ENCODE assay signal across 8 cellular contexts in genomic region chr12:125065021-125065752, GRCh38. TPM values are rescaled to one million over a fixed set of nuclear protein-coding genes. Genes with fewer than 3 reads are reported as not detected.
DNase-seq lines count a peak whose midpoint lies in the region; ATAC-seq and TF ChIP-seq lines count a peak whose summit lies in the region.

Gene AACS (plus strand): TSS chr12:125065435. CDS start chr12:125065585, 150 bp downstream.

- H3K4me3 ChIP-seq in DOHH2 (ENCODE audit: low read length) (peak within 1 kb of the TSS; percentile 84), neural cell (ENCODE audit: low read length) (peak within 1 kb of the TSS; percentile 95), stomach (peak within 1 kb of the TSS; percentile 81 to 94 (median 84))
- H3K4me3 ChIP-seq in Jurkat, Clone E6-1 (ENCODE audit: low read length): peak within 1 kb of the TSS; percentile 59

- intact Hi-C loops in stomach (cut with DNase I; ENCODE audit: low total_unique reads): no loop called here

- peak within 1 kb of the TSS; percentile 75 for H2AFZ ChIP-seq in neural cell (ENCODE audit: low read depth, low read length)

- peak; percentile 94 for ATAC-seq in GM21717 (IDR thresholded peaks at IDR 0.05; ENCODE audit: unreplicated experiment)

- H4K20me1 ChIP-seq in DOHH2 (ENCODE audit: control insufficient read depth, insufficient read depth, low read depth, low read length) (0 out of 2 replicates have a peak, but pooled peaks cover 3% of the 10 kb centered on the region), neural cell (ENCODE audit: insufficient read depth) (no peaks in the 10 kb centered on the region)

- H3K4me2 ChIP-seq in DOHH2 (ENCODE audit: low read length) (peak within 1 kb of the TSS; percentile 97), neural cell (ENCODE audit: low read length) (peak within 1 kb of the TSS; percentile 84)

- H3K4me1 ChIP-seq in DOHH2 (ENCODE audit: control insufficient read depth, low read length) (peaks cover 19% of the 10 kb centered on the region), stomach (peaks cover 6 to 49% (median 40%) of the 10 kb centered on the region in 4 donors)

- H3F3A ChIP-seq in DOHH2 (ENCODE audit: control insufficient read depth, insufficient read depth) (no peaks in the 10 kb centered on the region), neural cell (ENCODE audit: insufficient read depth, low read length, poor library complexity, severe bottlenecking) (no peaks in the 10 kb centered on the region)

- H3K9me3 ChIP-seq in DOHH2 (ENCODE audit: control insufficient read depth, insufficient read depth, low read length) (peaks cover 3% of the 10 kb centered on the region; the same call in 1 of the 2 replicates), neural cell (ENCODE audit: low read length) (peaks cover 5% of the 10 kb centered on the region), stomach (no peaks in the 10 kb centered on the region)

- WGBS in stomach, 5 donors: 0 to 1% (median 0%) methylated on average over 28 to 75 of the region's 75 CpGs

- TF ChIP-seq EP300 in neural cell (conservative IDR thresholded peaks at IDR 0.05; ENCODE audit: poor library complexity, severe bottlenecking) (peak; percentile 37), stomach (IDR thresholded peaks at IDR 0.05) (no peak)

- H3K9me2 ChIP-seq in DOHH2 (replicated peaks; ENCODE audit: control insufficient read depth, low read length) (no peaks in the 10 kb centered on the region), neural cell (ENCODE audit: insufficient read depth, low read length) (no peaks in the 10 kb centered on the region)

- no peak within 1 kb of the TSS for H3K27ac ChIP-seq in DOHH2 (ENCODE audit: low read depth, low read length)
- H3K27ac ChIP-seq in neural cell (ENCODE audit: low read length): peak within 1 kb of the TSS; percentile 45
- H3K27ac ChIP-seq in stomach: peak within 1 kb of the TSS; percentile 81 to 89 (median 84)

- H3K9ac ChIP-seq in neural cell (ENCODE audit: low read length): peak within 1 kb of the TSS; percentile 84

- no peaks in the 10 kb centered on the region for H3K36me3 ChIP-seq in DOHH2 (ENCODE audit: control insufficient read depth, low read length)
- no peaks in the 10 kb centered on the region for H3K36me3 ChIP-seq in neural cell (ENCODE audit: insufficient read depth, low read length)
- H3K36me3 ChIP-seq in stomach: peaks cover 0 to 4% (median 1%) of the 10 kb centered on the region in 4 donors

- DNase-seq in Jurkat, Clone E6-1 (ENCODE audit: low read depth, low spot score): peak; percentile 45
- DNase-seq in RPMI8226 (peak; percentile 78), fibroblast of the conjunctiva (ENCODE audit: low read depth) (peak; percentile 20), stomach (peak; percentile 79)
- peak; percentile 67 for DNase-seq in activated effector memory CD4-positive, alpha-beta T cell treated with Interleukin-2 at 50 U/mL for 16 hours

- no peak for TF ChIP-seq POLR2A in stomach (IDR thresholded peaks at IDR 0.05)

- H3K79me2 ChIP-seq in DOHH2 (ENCODE audit: control insufficient read depth, low read length) (peaks cover 21% of the 10 kb centered on the region), neural cell (replicated peaks; ENCODE audit: insufficient read depth, low read length) (peaks cover 12% of the 10 kb centered on the region)

- peak; percentile 36 for TF ChIP-seq RAD21 in neural cell (conservative IDR thresholded peaks at IDR 0.05)

- H3K27me3 ChIP-seq in DOHH2 (ENCODE audit: control insufficient read depth, low read length) (no peaks in the 10 kb centered on the region), neural cell (ENCODE audit: insufficient read depth, low read depth, low read length) (no peaks in the 10 kb centered on the region), stomach (no peaks in the 10 kb centered on the region)

- TF ChIP-seq CTCF in DOHH2 (IDR thresholded peaks at IDR 0.05; ENCODE audit: low read depth, low read length, poor library complexity, severe bottlenecking) (no peak), neural cell (IDR thresholded peaks at IDR 0.05; ENCODE audit: poor library complexity, severe bottlenecking) (peak; percentile 19), stomach (IDR thresholded peaks at IDR 0.05) (no peak)

TF ChIP-seq in neural cell, 6 proteins besides CTCF, POLR2A, EP300 and RAD21:
- peak; percentile 37 for TF ChIP-seq TAF1 (IDR thresholded peaks at IDR 0.05; ENCODE audit: low read depth)
- peak; percentile 61 for TF ChIP-seq POLR2AphosphoS5 (IDR thresholded peaks at IDR 0.05)
- peak; percentile 42 for TF ChIP-seq REST (IDR thresholded peaks at IDR 0.05; ENCODE audit: borderline replicate concordance)
- TF ChIP-seq EZH2 (IDR thresholded peaks at IDR 0.05; ENCODE audit: borderline replicate concordance, insufficient read depth, low read length, poor library complexity, severe bottlenecking): no peak
- TF ChIP-seq SMC3 (conservative IDR thresholded peaks at IDR 0.05; ENCODE audit: poor library complexity): peak; percentile 34
- peak; percentile 77 for TF ChIP-seq MXI1 (conservative IDR thresholded peaks at IDR 0.05; ENCODE audit: poor library complexity, severe bottlenecking)

RNA-seq across cellular contexts. Expression of gene AACS, which starts in this region (rescaled TPM):
- polyA plus RNA-seq in Jurkat, Clone E6-1 (2012; ENCODE audit: insufficient read depth, insufficient read length): 11.1 TPM
- polyA plus RNA-seq in neural cell (33.2 and 34.3 TPM in 2 replicates), stomach (10 to 100 TPM; 15.0 to 20.2 (median 17.9) TPM)
- 35.3 and 36.3 TPM in 2 replicates for polyA minus RNA-seq in neural cell
- total RNA-seq in stomach: 10 to 100 TPM; 23.9 to 56.5 (median 26.3) TPM

Comparison
In these comparisons a context has a peak if more than half of its experiments do, and no peak if none do; other contexts are left out.
1. DNase-seq: peak in every context shown above with its lines; median percentile 79 in stomach; 78 in RPMI8226; 67 in activated effector memory CD4-positive, alpha-beta T cell treated with Interleukin-2 at 50 U/mL for 16 hours; 45 in Jurkat, Clone E6-1; 20 in fibroblast of the conjunctiva.